ENCODE assay signal across 10 cellular contexts in the genomic region with DNA sequence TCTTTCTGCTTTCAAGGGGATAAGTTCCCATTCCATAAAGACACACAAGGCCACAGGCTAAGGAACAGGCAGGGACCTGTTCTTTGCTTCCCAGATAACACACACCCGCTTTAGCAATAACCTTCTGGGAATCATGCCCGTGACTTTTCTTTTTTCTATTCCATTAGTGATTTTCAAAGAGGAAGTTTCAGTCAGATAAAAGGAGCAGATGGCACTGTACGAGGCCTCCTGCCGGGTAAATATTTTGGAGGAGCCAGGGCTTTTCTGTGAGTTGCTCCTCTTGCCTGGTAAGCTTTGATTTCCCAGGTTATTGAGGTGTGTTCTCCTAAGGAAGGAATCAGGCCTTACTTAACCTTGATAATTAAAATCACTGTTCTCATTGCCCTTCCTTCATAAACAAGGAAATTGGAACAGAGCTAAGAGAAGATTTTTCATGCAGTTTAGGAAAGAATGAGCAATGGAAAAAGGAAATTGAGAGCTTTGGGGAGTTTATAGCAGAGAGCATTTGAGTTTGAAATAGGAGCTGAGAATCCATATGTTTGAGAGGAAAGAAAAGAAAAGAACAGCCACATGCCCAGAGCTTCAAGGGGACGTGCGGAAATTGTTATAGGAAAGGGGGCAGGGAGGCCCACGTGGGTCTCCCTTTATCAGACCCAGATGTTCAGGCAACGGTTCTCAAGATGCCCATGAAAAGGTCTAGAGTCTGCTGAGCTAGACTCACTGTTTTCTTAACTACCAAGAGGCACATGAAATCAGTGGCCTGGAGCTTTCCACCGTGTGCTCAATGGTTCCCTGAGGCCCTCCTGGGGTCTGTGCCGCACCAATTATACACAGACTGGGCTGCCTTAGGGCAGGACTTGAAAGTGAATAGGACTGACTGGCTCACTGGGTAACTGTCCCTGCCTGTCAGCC. TPM values are rescaled to one million over a fixed set of nuclear protein-coding genes. Genes with fewer than 3 reads are reported as not detected.
DNase-seq lines count a peak whose midpoint lies in the region; ATAC-seq and TF ChIP-seq lines count a peak whose summit lies in the region.
"Had no signal": no experiment of that assay in that cellular context is flagged by ENCODE, and none has a peak within 500 bp of the region (broad histone marks: within the 10 kb centered on the region; RNA-seq: fewer than 3 reads in every experiment).

No MANE protein-coding gene starts in this region.

- peaks cover 10% of the 10 kb centered on the region for H3K4me1 ChIP-seq in endocrine pancreas (ENCODE audit: control insufficient read depth, insufficient read depth, low read length)

- no peaks in the 10 kb centered on the region for H3K36me3 ChIP-seq in endocrine pancreas (ENCODE audit: control insufficient read depth, insufficient read depth, low read length)

- no peaks in the 10 kb centered on the region for H3K9me3 ChIP-seq in endocrine pancreas (ENCODE audit: control insufficient read depth, low read length)

- H3K36me3 Mint-ChIP-seq in mesothelial cell of epicardium: peaks cover 2% of the 10 kb centered on the region
- H3K36me3 Mint-ChIP-seq in activated CD8-positive, alpha-beta T cell treated with anti-CD3 and anti-CD28 coated beads for 36 hours (ENCODE audit: low read depth): peaks cover 3% of the 10 kb centered on the region

- CTCF ChIA-PET in activated CD8-positive, alpha-beta T cell treated with anti-CD3 and anti-CD28 coated beads for 36 hours (lab: Charles Lee): no interaction called here

- intact Hi-C loops in Right ventricle myocardium inferior (cut with DNase I): no loop called here
- intact Hi-C loops in cardiac septum (cut with DNase I): no loop called here
- intact Hi-C loops in activated CD8-positive, alpha-beta T cell treated with anti-CD3 and anti-CD28 coated beads for 36 hours (cut with micrococcal nuclease): no loop called here

- peaks cover 51% of the 10 kb centered on the region for H3K4me1 Mint-ChIP-seq in mesothelial cell of epicardium
- H3K4me1 Mint-ChIP-seq in activated CD8-positive, alpha-beta T cell treated with anti-CD3 and anti-CD28 coated beads for 36 hours (ENCODE audit: low read depth): peaks cover 16% of the 10 kb centered on the region

- H3K27ac Mint-ChIP-seq in mesothelial cell of epicardium: peak overlapping the region; percentile 91
- no peak overlapping the region for H3K27ac Mint-ChIP-seq in activated CD8-positive, alpha-beta T cell treated with anti-CD3 and anti-CD28 coated beads for 36 hours

- H3K4me3 Mint-ChIP-seq in mesothelial cell of epicardium: peak overlapping the region; percentile 12
- H3K4me3 Mint-ChIP-seq in activated CD8-positive, alpha-beta T cell treated with anti-CD3 and anti-CD28 coated beads for 36 hours: no peak overlapping the region

- H3K27me3 Mint-ChIP-seq in mesothelial cell of epicardium (ENCODE audit: low read depth): no peaks in the 10 kb centered on the region
- no peaks in the 10 kb centered on the region for H3K27me3 Mint-ChIP-seq in activated CD8-positive, alpha-beta T cell treated with anti-CD3 and anti-CD28 coated beads for 36 hours

- no peaks in the 10 kb centered on the region for H3K27me3 ChIP-seq in endocrine pancreas (ENCODE audit: control insufficient read depth, insufficient read depth, low read length)

- no peak overlapping the region for H3K4me3 ChIP-seq in endocrine pancreas (ENCODE audit: control insufficient read depth, insufficient read depth, low read length)

- DNase-seq in Right ventricle myocardium inferior (ENCODE audit: missing footprints) (no peak), cardiac septum (ENCODE audit: low spot score) (no peak), mesothelial cell of epicardium (ENCODE audit: low spot score in 2 of 2, unreplicated experiment in 2 of 2) (no peak), H4 (ENCODE audit: low spot score) (no peak), DMS53 treated with DMSO at 0.1 percent for 48 hours (lab: John Stamatoyannopoulos, UW; ENCODE audit: unreplicated experiment) (no peak)
- DNase-seq in activated CD8-positive, alpha-beta T cell treated with anti-CD3 and anti-CD28 coated beads for 36 hours: no peak
- DNase-seq: ACHN; activated CD8-positive, alpha-beta memory T cell treated with anti-CD3 and anti-CD28 coated beads for 24 hours had no signal

- no peak for TF ChIP-seq CTCF in mesothelial cell of epicardium (IDR thresholded peaks at IDR 0.05; ENCODE audit: unreplicated experiment)
- no peak for TF ChIP-seq CTCF in activated CD8-positive, alpha-beta T cell treated with anti-CD3 and anti-CD28 coated beads for 36 hours (IDR thresholded peaks at IDR 0.05)

- peak overlapping the region; percentile 35 for H3K9ac ChIP-seq in endocrine pancreas (ENCODE audit: control insufficient read depth, insufficient read depth, low read length)

- no peaks in the 10 kb centered on the region for H3K9me3 Mint-ChIP-seq in mesothelial cell of epicardium
- no peaks in the 10 kb centered on the region for H3K9me3 Mint-ChIP-seq in activated CD8-positive, alpha-beta T cell treated with anti-CD3 and anti-CD28 coated beads for 36 hours

- ATAC-seq in Right ventricle myocardium inferior (peak; percentile 30), HG03135 (IDR thresholded peaks at IDR 0.05; ENCODE audit: unreplicated experiment) (no peak)
- no peak for ATAC-seq in activated CD8-positive, alpha-beta T cell treated with anti-CD3 and anti-CD28 coated beads for 36 hours

- POLR2A ChIA-PET in activated CD8-positive, alpha-beta T cell treated with anti-CD3 and anti-CD28 coated beads for 36 hours (lab: Charles Lee): interaction anchor here (1.3 kb wide), 1 partner anchor 13 kb away, joined by 4 read pairs; no protein-coding TSS in a partner anchor

RNA-seq across cellular contexts. Expression of gene CHD9, which starts 31.0 kb away (rescaled TPM):
- total RNA-seq in Right ventricle myocardium inferior (37.6 TPM), cardiac septum (64.6 TPM), mesothelial cell of epicardium (108 to 119 TPM (median 110 TPM) in 3 replicates)
- total RNA-seq in H4 (2014; rRNA removed; shearing (Covaris generic)): 12.1 and 15.8 TPM in 2 replicates
- total RNA-seq in activated CD8-positive, alpha-beta T cell treated with anti-CD3 and anti-CD28 coated beads for 36 hours: 10 to 100 TPM; 13.8 to 16.3 TPM

RNA-seq across cellular contexts. Expression of gene CHD9NB, which starts 33.1 kb away (rescaled TPM):
- total RNA-seq in Right ventricle myocardium inferior (1.4 TPM), cardiac septum (1.0 TPM), mesothelial cell of epicardium (0.29 to 0.44 TPM (median 0.43 TPM) in 3 replicates)
- total RNA-seq in H4 (2014; rRNA removed; shearing (Covaris generic)): 0.72 and 1.6 TPM in 2 replicates
- total RNA-seq in activated CD8-positive, alpha-beta T cell treated with anti-CD3 and anti-CD28 coated beads for 36 hours: under 1 TPM in 1 of 2 experiments, not detected in 1; 0.16 TPM
